ENCODE assay signal across 9 cellular contexts in genomic region chr1:247681288-247681897, GRCh38. TPM values are rescaled to one million over a fixed set of nuclear protein-coding genes. Genes with fewer than 3 reads are reported as not detected.
A peak's percentile ranks its signal among the peaks of the same experiment; 100 is the strongest.
DNase-seq lines count a peak whose midpoint lies in the region; ATAC-seq and TF ChIP-seq lines count a peak whose summit lies in the region.
"Had no signal": no experiment of that assay in that cellular context is flagged by ENCODE, and none has a peak within 500 bp of the region (broad histone marks: within the 10 kb centered on the region; RNA-seq: fewer than 3 reads in every experiment).

No MANE protein-coding gene starts in this region.

- H3K27ac ChIP-seq in esophagus muscularis mucosa (replicated peaks in 1 of 4) (no peak overlapping the region), osteoblast (ENCODE audit: low read depth, low read length) (no peak overlapping the region)

- H3K4me2 ChIP-seq in osteoblast (ENCODE audit: insufficient read depth, low read length): no peak overlapping the region

- no peak overlapping the region for H3K4me3 ChIP-seq in BJ (ENCODE audit: low read depth, low read length)
- H3K4me3 ChIP-seq in MG63: no peak overlapping the region
- H3K4me3 ChIP-seq in esophagus muscularis mucosa: no peak overlapping the region
- H3K4me3 ChIP-seq in osteoblast (ENCODE audit: insufficient read depth, low read length): no peak overlapping the region

- in situ Hi-C loops in GM13977 (cut with MboI; ENCODE audit: low pct_unique_long_range_greater_than_20kb, low sequenced_read_pairs, unreplicated experiment): no loop called here

- H3K9me3 ChIP-seq in MG63 (no peaks in the 10 kb centered on the region), esophagus muscularis mucosa (no peaks in the 10 kb centered on the region), osteoblast (ENCODE audit: low read depth, low read length) (no peaks in the 10 kb centered on the region)

- ATAC-seq in HG02610 (IDR thresholded peaks at IDR 0.05; ENCODE audit: unreplicated experiment): peak; percentile 95

- POLR2A ChIA-PET in BJ (lab: Charles Lee): no interaction called here

- intact Hi-C loops in esophagus muscularis mucosa (cut with DNase I): no loop called here

- WGBS in esophagus muscularis mucosa: 36% methylated on average over 7 of the region's 7 CpGs

- H3K36me3 ChIP-seq in BJ (ENCODE audit: control insufficient read depth, insufficient read depth, low read length): no peaks in the 10 kb centered on the region
- no peaks in the 10 kb centered on the region for H3K36me3 ChIP-seq in MG63
- no peaks in the 10 kb centered on the region for H3K36me3 ChIP-seq in esophagus muscularis mucosa
- no peaks in the 10 kb centered on the region for H3K36me3 ChIP-seq in osteoblast (ENCODE audit: insufficient read depth, low read length)

- H4K20me1 ChIP-seq in osteoblast (ENCODE audit: insufficient read depth, low read length): no peaks in the 10 kb centered on the region

- CTCF ChIA-PET in BJ (lab: Yijun Ruan, JAX): interaction anchor here (1.2 kb wide), 1 partner anchor 22 kb away, joined by 3 read pairs; no protein-coding TSS in a partner anchor

- TF ChIP-seq CTCF in BJ (IDR thresholded peaks at IDR 0.05; ENCODE audit: insufficient read depth, low read depth, low read length) (peak; percentile 35), GM13977 (IDR thresholded peaks at IDR 0.05; ENCODE audit: extremely low read depth, insufficient read depth, missing control alignments) (peak; percentile 85), esophagus muscularis mucosa (IDR thresholded peaks at IDR 0.05) (peak in 2 of 3 experiments; percentile 9 to 51), osteoblast (IDR thresholded peaks at IDR 0.05; ENCODE audit: extremely low read depth, low read depth, low read length) (peak; percentile 43)

- TF ChIP-seq POLR2A in esophagus muscularis mucosa (IDR thresholded peaks at IDR 0.05; ENCODE audit: low read depth): no peak

- TF ChIP-seq EP300 in esophagus muscularis mucosa (IDR thresholded peaks at IDR 0.05): no peak

- no peaks in the 10 kb centered on the region for H3K4me1 ChIP-seq in esophagus muscularis mucosa
- H3K4me1 ChIP-seq in osteoblast (ENCODE audit: insufficient read depth, low read length): no peaks in the 10 kb centered on the region

- H3K27me3 ChIP-seq in BJ (ENCODE audit: control insufficient read depth, insufficient read depth, low read length) (no peaks in the 10 kb centered on the region), MG63 (no peaks in the 10 kb centered on the region), esophagus muscularis mucosa (no peaks in the 10 kb centered on the region), osteoblast (ENCODE audit: insufficient read depth, low read length) (no peaks in the 10 kb centered on the region)

- DNase-seq in BJ (ENCODE audit: low read depth) (no peak), GM13977 (ENCODE audit: low spot score) (peak; percentile 34), MG63 (peak; percentile 53), T1000 (lab: John Stamatoyannopoulos, UW) (peak; percentile 27), esophagus muscularis mucosa (ENCODE audit: extremely low spot score) (no peak), osteoblast (ENCODE audit: insufficient read length, low spot score, missing footprints) (no peak), NCI-H774 (lab: John Stamatoyannopoulos, UW) (no peak)

- H3K79me2 ChIP-seq in osteoblast (ENCODE audit: insufficient read depth, low read length): no peaks in the 10 kb centered on the region

- H2AFZ ChIP-seq in osteoblast (ENCODE audit: low read length): no peak overlapping the region

RNA-seq across cellular contexts. Expression of gene OR13G1, which starts 1.9 kb away (rescaled TPM):
- not detected in 2 replicates for polyA plus RNA-seq in BJ (2011; rRNA removed)
- polyA minus RNA-seq in BJ (2011; rRNA and poly(A)+ RNA removed): not detected in 2 replicates
- not detected in 2 replicates for total RNA-seq in MG63 (2014; rRNA removed; shearing (Covaris generic); ENCODE audit: low replicate concordance)
- total RNA-seq in esophagus muscularis mucosa (not detected), osteoblast (not detected in 2 replicates)
- total RNA-seq: T-helper 1 cell treated with Interleukin-12 subunit alpha and Interleukin-12 subunit beta and Interleukin-4 antibody, amounts not matched to agents 30 ng/mL and 1 ng/mL, for 36 hours had no signal

RNA-seq across cellular contexts. Expression of gene OR6F1, which starts 35.1 kb away (rescaled TPM):
- not detected in 2 replicates for polyA plus RNA-seq in BJ (2011; rRNA removed)
- polyA minus RNA-seq in BJ (2011; rRNA and poly(A)+ RNA removed): not detected in 2 replicates
- total RNA-seq in MG63 (2014; rRNA removed; shearing (Covaris generic); ENCODE audit: low replicate concordance): not detected in 2 replicates
- total RNA-seq in esophagus muscularis mucosa (not detected), osteoblast (not detected in 2 replicates)
- total RNA-seq: T-helper 1 cell treated with Interleukin-12 subunit alpha and Interleukin-12 subunit beta and Interleukin-4 antibody, amounts not matched to agents 30 ng/mL and 1 ng/mL, for 36 hours had no signal

RNA-seq across cellular contexts. Expression of gene OR14K1, which starts 57.0 kb away (rescaled TPM):
- not detected in 2 replicates for polyA plus RNA-seq in BJ (2011; rRNA removed)
- polyA minus RNA-seq in BJ (2011; rRNA and poly(A)+ RNA removed): not detected in 2 replicates
- total RNA-seq in MG63 (2014; rRNA removed; shearing (Covaris generic); ENCODE audit: low replicate concordance): not detected in 2 replicates
- total RNA-seq in esophagus muscularis mucosa (not detected), osteoblast (0.36 TPM in 1 of 2 replicates, not detected in the other)
- total RNA-seq: T-helper 1 cell treated with Interleukin-12 subunit alpha and Interleukin-12 subunit beta and Interleukin-4 antibody, amounts not matched to agents 30 ng/mL and 1 ng/mL, for 36 hours had no signal

Comparison
In these comparisons a context has a peak if more than half of its experiments do, and no peak if none do; other contexts are left out.
1. DNase-seq: peak in GM13977 (single experiment), MG63 (single experiment) and T1000 (single experiment); none in BJ (single experiment), esophagus muscularis mucosa (single experiment), osteoblast (single experiment) and NCI-H774 (single experiment).
2. CTCF ChIP-seq: peak in every context shown above with its lines; median percentile 85 in GM13977; 43 in osteoblast; 35 in BJ; 30 in esophagus muscularis mucosa.